ENCODE assay signal across 21 cellular contexts in the genomic region with DNA sequence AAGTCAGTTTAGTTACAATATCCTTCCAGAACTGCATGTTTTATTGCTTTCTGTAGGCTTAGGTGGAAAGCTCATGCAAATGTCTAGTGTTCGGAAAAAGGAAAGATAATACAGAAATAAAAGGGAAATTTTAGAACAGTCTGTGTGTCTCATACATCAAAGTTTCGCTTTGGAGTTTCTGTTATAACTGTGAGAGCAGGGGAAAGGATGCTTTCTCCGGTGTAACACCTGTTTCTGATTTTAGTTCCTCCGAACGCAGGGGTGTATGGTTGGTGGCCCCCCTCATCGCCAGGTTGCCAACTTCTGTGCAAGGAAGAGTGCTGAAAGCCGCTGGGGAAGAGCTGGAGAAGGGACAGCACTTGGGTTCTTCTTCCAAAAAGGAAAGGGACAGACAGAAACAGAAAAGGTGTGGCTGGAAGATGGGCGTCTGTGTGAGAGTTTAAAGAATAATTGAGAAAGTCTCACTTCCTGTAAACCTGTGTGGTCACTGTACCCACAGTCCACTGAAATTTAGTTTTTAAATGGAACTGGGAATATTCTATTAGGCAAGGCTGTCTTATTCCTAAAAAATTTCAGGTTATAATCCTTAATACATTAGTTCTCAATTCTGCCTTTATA. TPM values are rescaled to one million over a fixed set of nuclear protein-coding genes. Genes with fewer than 3 reads are reported as not detected.
DNase-seq lines count a peak whose midpoint lies in the region; ATAC-seq and TF ChIP-seq lines count a peak whose summit lies in the region.
"Had no signal": no experiment of that assay in that cellular context is flagged by ENCODE, and none has a peak within 500 bp of the region (broad histone marks: within the 10 kb centered on the region; RNA-seq: fewer than 3 reads in every experiment).

No MANE protein-coding gene starts in this region.

- POLR2A ChIA-PET in HEK293 (lab: Yijun Ruan, JAX): no interaction called here

- ATAC-seq in GM19035 (IDR thresholded peaks at IDR 0.05; ENCODE audit: unreplicated experiment): peak; percentile 53
- ATAC-seq in HG03469 (IDR thresholded peaks at IDR 0.05; ENCODE audit: unreplicated experiment): peak; percentile 32
- no peak for ATAC-seq in heart right ventricle
- ATAC-seq: CD8-positive, alpha-beta T cell; gastroesophageal sphincter; psoas muscle had no signal

- H3K27ac ChIP-seq in DOHH2 (ENCODE audit: low read depth, low read length): peak overlapping the region; percentile 73
- no peak overlapping the region for H3K27ac ChIP-seq in HEK293 (ENCODE audit: extremely low read depth, low read depth, low read length)
- H3K27ac ChIP-seq in heart right ventricle: no peak overlapping the region
- H3K27ac ChIP-seq: gastroesophageal sphincter, psoas muscle had no signal

- H3K4me3 ChIP-seq in DOHH2 (ENCODE audit: low read length) (peak overlapping the region; percentile 42), HEK293 (ENCODE audit: low read depth, low read length) (no peak overlapping the region), heart right ventricle (no peak overlapping the region)
- H3K4me3 ChIP-seq: gastroesophageal sphincter, psoas muscle had no signal

- no peaks in the 10 kb centered on the region for H3K79me2 ChIP-seq in DOHH2 (ENCODE audit: control insufficient read depth, low read length)

- H3K27me3 ChIP-seq in DOHH2 (ENCODE audit: control insufficient read depth, low read length): no peaks in the 10 kb centered on the region
- H3K27me3 ChIP-seq in heart right ventricle: no peaks in the 10 kb centered on the region
- H3K27me3 ChIP-seq: gastroesophageal sphincter had no signal

- H3K9me3 Mint-ChIP-seq in activated CD4-positive, alpha-beta T cell treated with anti-CD3 and anti-CD28 coated beads, Interleukin-2, amount 10 ng/mL, durations not matched to agents 24 days and 14 days: no peaks in the 10 kb centered on the region
- H3K9me3 Mint-ChIP-seq: CD8-positive, alpha-beta T cell had no signal

- peaks cover 63% of the 10 kb centered on the region for H3K4me1 ChIP-seq in DOHH2 (ENCODE audit: control insufficient read depth, low read length)
- H3K4me1 ChIP-seq in HEK293 (ENCODE audit: control insufficient read depth, insufficient read depth, low read length): no peaks in the 10 kb centered on the region
- H3K4me1 ChIP-seq in heart right ventricle: peaks cover 0 to 12% (median 0%) of the 10 kb centered on the region in 9 donors
- H3K4me1 ChIP-seq: gastroesophageal sphincter, psoas muscle had no signal

- H3K36me3 ChIP-seq in DOHH2 (ENCODE audit: control insufficient read depth, low read length): peaks cover 11% of the 10 kb centered on the region; the same call in 1 of the 2 replicates
- H3K36me3 ChIP-seq in HEK293 (ENCODE audit: control insufficient read depth in 2 of 2, insufficient read depth in 1 of 2, low read length in 2 of 2): peaks cover 0 to 17% of the 10 kb centered on the region in 2 experiments; a peak in 1 of 3 replicates
- H3K36me3 ChIP-seq in heart right ventricle: no peaks in the 10 kb centered on the region
- H3K36me3 ChIP-seq: gastroesophageal sphincter had no signal

- no peaks in the 10 kb centered on the region for H3K9me3 ChIP-seq in DOHH2 (ENCODE audit: control insufficient read depth, insufficient read depth, low read length)
- no peaks in the 10 kb centered on the region for H3K9me3 ChIP-seq in HEK293 (ENCODE audit: control insufficient read depth, insufficient read depth, low read depth, low read length)
- no peaks in the 10 kb centered on the region for H3K9me3 ChIP-seq in heart right ventricle
- H3K9me3 ChIP-seq: gastroesophageal sphincter, psoas muscle had no signal

- H3K4me2 ChIP-seq in DOHH2 (ENCODE audit: low read length): peak overlapping the region; percentile 52

- no peaks in the 10 kb centered on the region for H4K20me1 ChIP-seq in DOHH2 (ENCODE audit: control insufficient read depth, insufficient read depth, low read depth, low read length)

- H3K4me1 Mint-ChIP-seq in activated CD4-positive, alpha-beta T cell treated with anti-CD3 and anti-CD28 coated beads, Interleukin-2, amount 10 ng/mL, durations not matched to agents 24 days and 14 days: peaks cover 3% of the 10 kb centered on the region

- no peaks in the 10 kb centered on the region for H3K9me2 ChIP-seq in DOHH2 (replicated peaks; ENCODE audit: control insufficient read depth, low read length)

- WGBS in heart right ventricle, 2 donors: 92% methylated on average over 8 of the region's 8 CpGs

- TF ChIP-seq CTCF in DOHH2 (IDR thresholded peaks at IDR 0.05; ENCODE audit: low read depth, low read length, poor library complexity, severe bottlenecking) (no peak), HEK293 (tag by site-specific recombination; IDR thresholded peaks at IDR 0.05) (no peak), heart right ventricle (IDR thresholded peaks at IDR 0.05) (no peak)

- no peak overlapping the region for H3K27ac Mint-ChIP-seq in activated CD4-positive, alpha-beta T cell treated with anti-CD3 and anti-CD28 coated beads, Interleukin-2, amount 10 ng/mL, durations not matched to agents 24 days and 14 days
- H3K27ac Mint-ChIP-seq: CD8-positive, alpha-beta T cell had no signal

- no peaks in the 10 kb centered on the region for H3K27me3 Mint-ChIP-seq in activated CD4-positive, alpha-beta T cell treated with anti-CD3 and anti-CD28 coated beads, Interleukin-2, amount 10 ng/mL, durations not matched to agents 24 days and 14 days

- H3K4me3 Mint-ChIP-seq in activated CD4-positive, alpha-beta T cell treated with anti-CD3 and anti-CD28 coated beads, Interleukin-2, amount 10 ng/mL, durations not matched to agents 24 days and 14 days: no peak overlapping the region
- H3K4me3 Mint-ChIP-seq: CD8-positive, alpha-beta T cell had no signal

- H3F3A ChIP-seq in DOHH2 (ENCODE audit: control insufficient read depth, insufficient read depth): peaks cover 17% of the 10 kb centered on the region

- CTCF ChIA-PET in HEK293 (lab: Yijun Ruan, JAX): interaction anchor here (1.4 to 1.5 kb wide), 2 partner anchors 10 to 150 kb away, joined by 3 to 4 read pairs; no protein-coding TSS in a partner anchor

- intact Hi-C loops in activated CD4-positive, alpha-beta T cell treated with anti-CD3 and anti-CD28 coated beads, Interleukin-2, amount 10 ng/mL, durations not matched to agents 24 days and 14 days (cut with micrococcal nuclease): no loop called here
- intact Hi-C loops in heart right ventricle (cut with DNase I): no loop called here

- DNase-seq in activated CD4-positive, alpha-beta T cell treated with anti-CD3 and anti-CD28 coated beads, Interleukin-2, amount 10 ng/mL, durations not matched to agents 24 days and 14 days: no peak
- DNase-seq in NCI-H748 treated with DMSO at 0.1 percent for 48 hours (lab: John Stamatoyannopoulos, UW) (no peak), NCI-H69 (lab: John Stamatoyannopoulos, UW) (no peak), heart right ventricle (no peak)
- DNase-seq: activated CD8-positive, alpha-beta memory T cell treated with anti-CD3 and anti-CD28 coated beads for 24 hours; activated naive CD4-positive, alpha-beta T cell treated with anti-CD3 and anti-CD28 coated beads, Interleukin-2, amount 50 U/mL, for 16 hours; CD8-positive, alpha-beta T cell; GDM1; NCI-H1105 treated with DMSO at 0.1 percent for 48 hours; psoas muscle; T1000; trophoblast cell had no signal

- no peaks in the 10 kb centered on the region for H3K36me3 Mint-ChIP-seq in activated CD4-positive, alpha-beta T cell treated with anti-CD3 and anti-CD28 coated beads, Interleukin-2, amount 10 ng/mL, durations not matched to agents 24 days and 14 days (ENCODE audit: low read depth)
- H3K36me3 Mint-ChIP-seq: CD8-positive, alpha-beta T cell had no signal

TF ChIP-seq in HEK293, 187 proteins besides CTCF, POLR2A, EP300 and RAD21:
- no peak for TF ChIP-seq GLIS2 (tag by site-specific recombination; IDR thresholded peaks at IDR 0.05)
- TF ChIP-seq ZNF561 (tag by site-specific recombination; IDR thresholded peaks at IDR 0.05; ENCODE audit: borderline replicate concordance): no peak
- TF ChIP-seq PRDM1 (tag by site-specific recombination; IDR thresholded peaks at IDR 0.05): peak; percentile 9; the same call in 1 of the 2 replicates
- no peak for TF ChIP-seq ZNF362 (tag by site-specific recombination; IDR thresholded peaks at IDR 0.05)

RNA-seq across cellular contexts. Expression of gene P2RY12, which starts 6.7 kb away (rescaled TPM):
- total RNA-seq in activated CD4-positive, alpha-beta T cell treated with anti-CD3 and anti-CD28 coated beads, Interleukin-2, amount 10 ng/mL, durations not matched to agents 24 days and 14 days: not detected in 2 replicates
- total RNA-seq in heart right ventricle: 1 to 10 TPM in 4 of 10 donors, under 1 TPM in 5, not detected in 1; 0.33 to 3.1 (median 0.81) TPM
- under 1 TPM; 0.33 to 0.37 TPM for polyA plus RNA-seq in heart right ventricle
- total RNA-seq: A172; bronchial epithelial cell; CD8-positive, alpha-beta T cell; NCI-H460 had no signal
- polyA plus RNA-seq: keratinocyte had no signal

RNA-seq across cellular contexts. Expression of gene P2RY13, which starts 48.5 kb away (rescaled TPM):
- total RNA-seq in activated CD4-positive, alpha-beta T cell treated with anti-CD3 and anti-CD28 coated beads, Interleukin-2, amount 10 ng/mL, durations not matched to agents 24 days and 14 days: not detected in 2 replicates
- 1 to 10 TPM in 2 of 10 donors, under 1 TPM in 8; 0.26 to 4.9 (median 0.44) TPM for total RNA-seq in heart right ventricle
- under 1 TPM; 0.14 to 0.15 TPM for polyA plus RNA-seq in heart right ventricle
- total RNA-seq: A172; bronchial epithelial cell; CD8-positive, alpha-beta T cell; NCI-H460 had no signal
- polyA plus RNA-seq: keratinocyte had no signal

Comparison
In these comparisons a context has a peak if more than half of its experiments do, and no peak if none do; other contexts are left out.
1. ATAC-seq: peak in GM19035 (single experiment) and HG03469 (single experiment); none in heart right ventricle (0 of 8).